10 cellular contexts compared by ENCODE assay signal in genomic region chr12:108832730-108833354, GRCh38. TPM values are rescaled to one million over a fixed set of nuclear protein-coding genes. Genes with fewer than 3 reads are reported as not detected.
DNase-seq lines count a peak whose midpoint lies in the region; ATAC-seq, FAIRE-seq and TF ChIP-seq lines count a peak whose summit lies in the region.
"Had no signal": no experiment of that assay in that cellular context is flagged by ENCODE, and none has a peak within 500 bp of the region (broad histone marks: within the 10 kb centered on the region; RNA-seq: fewer than 3 reads in every experiment).

No MANE protein-coding gene starts in this region.

- TF ChIP-seq CTCF in astrocyte of the spinal cord (IDR thresholded peaks at IDR 0.05; ENCODE audit: low read depth, low read length), result no peak

- peaks cover 9% of the 10 kb centered on the region for H3K36me3 ChIP-seq in HAP-1 (replicated peaks)

- intact Hi-C loops in right cardiac atrium (cut with DNase I), result no loop called here

- H3K4me1 ChIP-seq in right cardiac atrium (ENCODE audit: control insufficient read depth, insufficient read depth, low read length) (peaks cover 38% of the 10 kb centered on the region), HAP-1 (no peaks in the 10 kb centered on the region)

- in situ Hi-C loops in astrocyte of the spinal cord (cut with HindIII; ENCODE audit: low sequenced_read_pairs), result no loop called here
- in situ Hi-C loops in HAP-1 (cut with MboI; ENCODE audit: low sequenced_read_pairs), result no loop called here

- H3K4me3 ChIP-seq in astrocyte of the spinal cord (ENCODE audit: low read depth, low read length) (no peak overlapping the region), right cardiac atrium (ENCODE audit: low read length) (no peak overlapping the region), HAP-1 (no peak overlapping the region)
- H3K4me3 ChIP-seq: SK-N-MC had no signal

- DNase-seq in H54 (ENCODE audit: insufficient read length, low spot score) (peak; percentile 30), astrocyte of the spinal cord (ENCODE audit: low read depth, low spot score) (peak; percentile 93), right cardiac atrium (peak in 2 of 3 donors; percentile 61 to 62), smooth muscle cell of the brain vasculature (ENCODE audit: low read depth, low spot score) (peak; percentile 50), HAP-1 (ENCODE audit: low spot score in 2 of 2) (no peak)

- H3K27me3 ChIP-seq in right cardiac atrium (ENCODE audit: control insufficient read depth, insufficient read depth), result no peaks in the 10 kb centered on the region
- H3K27me3 ChIP-seq in HAP-1 (ENCODE audit: low read depth), result no peaks in the 10 kb centered on the region

- peaks cover 54% of the 10 kb centered on the region for H3K36me3 Mint-ChIP-seq in stimulated activated memory B cell treated with anti-CD40 and anti-IgM and Interleukin-4, amounts not matched to agents 10 μg/mL and 1 μg/mL and 100 μg/mL, for 72 hours

- H3K9me3 ChIP-seq in right cardiac atrium (ENCODE audit: control insufficient read depth, low read length), result no peaks in the 10 kb centered on the region
- H3K9me3 ChIP-seq in HAP-1, result no peaks in the 10 kb centered on the region

- H3K4me3 Mint-ChIP-seq in stimulated activated memory B cell treated with anti-CD40 and anti-IgM and Interleukin-4, amounts not matched to agents 10 μg/mL and 1 μg/mL and 100 μg/mL, for 72 hours, result no peak overlapping the region

- no peaks in the 10 kb centered on the region for H3K9me3 Mint-ChIP-seq in stimulated activated memory B cell treated with anti-CD40 and anti-IgM and Interleukin-4, amounts not matched to agents 10 μg/mL and 1 μg/mL and 100 μg/mL, for 72 hours

- no peak overlapping the region for H3K27ac Mint-ChIP-seq in stimulated activated memory B cell treated with anti-CD40 and anti-IgM and Interleukin-4, amounts not matched to agents 10 μg/mL and 1 μg/mL and 100 μg/mL, for 72 hours

- no peak for FAIRE-seq in H54 (lab: Jason Lieb, UNC)

- 29% methylated on average over 10 of the region's 10 CpGs for WGBS in right cardiac atrium

- H3K27me3 Mint-ChIP-seq in stimulated activated memory B cell treated with anti-CD40 and anti-IgM and Interleukin-4, amounts not matched to agents 10 μg/mL and 1 μg/mL and 100 μg/mL, for 72 hours, result no peaks in the 10 kb centered on the region

- peak overlapping the region; percentile 91 for H3K27ac ChIP-seq in right cardiac atrium (ENCODE audit: low read length)
- H3K27ac ChIP-seq: SK-N-MC had no signal

- TF ChIP-seq POLR2A in H54 (IDR thresholded peaks at IDR 0.05; ENCODE audit: low read depth, low read length), result no peak

- ATAC-seq in right cardiac atrium (peak; percentile 85 to 88), HG02852 (IDR thresholded peaks at IDR 0.05; ENCODE audit: unreplicated experiment) (no peak), HG03196 (IDR thresholded peaks at IDR 0.05; ENCODE audit: unreplicated experiment) (no peak)
- ATAC-seq in stimulated activated memory B cell treated with anti-CD40 and anti-IgM and Interleukin-4, amounts not matched to agents 10 μg/mL and 1 μg/mL and 100 μg/mL, for 72 hours, result no peak

- peaks cover 20% of the 10 kb centered on the region for H3K4me1 Mint-ChIP-seq in stimulated activated memory B cell treated with anti-CD40 and anti-IgM and Interleukin-4, amounts not matched to agents 10 μg/mL and 1 μg/mL and 100 μg/mL, for 72 hours

RNA-seq across cellular contexts. Expression of gene SSH1, which starts 24.5 kb away (rescaled TPM):
- total RNA-seq in right cardiac atrium, result 10 to 100 TPM; 39.2 to 46.6 (median 41.5) TPM
- 11.6 TPM for polyA plus RNA-seq in right cardiac atrium

RNA-seq across cellular contexts. Expression of gene DAO, which starts 47.0 kb away (rescaled TPM):
- total RNA-seq in right cardiac atrium, result not detected
- not detected for polyA plus RNA-seq in right cardiac atrium
- total RNA-seq: epithelial cell of proximal tubule had no signal

Comparison
In these comparisons a context has a peak if more than half of its experiments do, and no peak if none do; other contexts are left out.
1. DNase-seq: peak in H54 (single experiment), astrocyte of the spinal cord (single experiment), right cardiac atrium (2 of 3) and smooth muscle cell of the brain vasculature (single experiment); none in HAP-1 (0 of 2).
2. ATAC-seq: peak in right cardiac atrium (2 of 2); none in HG02852 (single experiment), HG03196 (single experiment) and stimulated activated memory B cell treated with anti-CD40 and anti-IgM and Interleukin-4, amounts not matched to agents 10 μg/mL and 1 μg/mL and 100 μg/mL, for 72 hours (single experiment).